ENCODE assay signal across 8 cellular contexts in the genomic region with DNA sequence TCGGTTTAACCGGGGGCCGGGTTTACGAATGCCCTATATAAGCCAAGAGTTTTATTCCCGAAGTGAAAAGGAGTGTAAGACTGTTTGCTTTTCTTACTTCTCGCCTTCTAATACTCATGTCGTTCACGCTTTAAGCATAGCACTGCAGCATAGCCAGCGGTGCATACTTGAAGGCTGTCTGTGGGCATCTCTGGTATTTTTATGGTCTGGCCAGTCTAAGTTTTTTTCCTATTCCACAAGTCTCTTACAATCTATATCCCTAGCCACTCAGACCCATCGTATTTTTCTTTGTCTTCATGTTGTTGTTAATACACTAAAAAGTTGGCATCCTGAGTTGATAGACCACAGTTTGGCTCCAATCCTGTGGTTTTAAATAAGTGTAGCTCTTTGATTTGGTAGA. TPM values are rescaled to one million over a fixed set of nuclear protein-coding genes. Genes with fewer than 3 reads are reported as not detected.
DNase-seq lines count a peak whose midpoint lies in the region; ATAC-seq, FAIRE-seq and TF ChIP-seq lines count a peak whose summit lies in the region.

No MANE protein-coding gene starts in this region.

- H3K4me2 ChIP-seq in trophoblast cell (ENCODE audit: low read length): peak overlapping the region; percentile 68

- H3K14ac ChIP-seq in trophoblast cell (ENCODE audit: low read length): no peak overlapping the region

- H3K4me1 ChIP-seq in A673 (ENCODE audit: insufficient read depth, low read length, poor library complexity, severe bottlenecking) (peaks cover 11% of the 10 kb centered on the region), trophoblast cell (ENCODE audit: control insufficient read depth in 1 of 2, insufficient read depth in 2 of 2, low read length in 2 of 2) (peaks cover 3 to 7% of the 10 kb centered on the region in 2 experiments)

- no peak overlapping the region for H4K8ac ChIP-seq in trophoblast cell (ENCODE audit: low read depth, low read length)

- POLR2A ChIA-PET in A673 (lab: Charles Lee; ENCODE audit: low non-redundant PET): no interaction called here

- H3K79me2 ChIP-seq in trophoblast cell (ENCODE audit: control insufficient read depth, insufficient read depth, low read length, poor library complexity): peaks cover 19% of the 10 kb centered on the region

- H3K27me3 Mint-ChIP-seq in T-helper 2 cell treated with Interferon-gamma antibody and Interleukin-4, amounts not matched to agents 5 μg/mL and 100 μg/mL, for 36 hours (ENCODE audit: low read depth): no peaks in the 10 kb centered on the region

- no peak overlapping the region for H3K23ac ChIP-seq in trophoblast cell (ENCODE audit: low read length)

- no peak for TF ChIP-seq POLR2A in GM12891 (IDR thresholded peaks at IDR 0.05; ENCODE audit: low read depth, low read length)

- peak overlapping the region; percentile 91 for H2AFZ ChIP-seq in trophoblast cell (ENCODE audit: insufficient read depth, low read length, poor library complexity)

- H3K4me3 ChIP-seq in A673 (ENCODE audit: low read depth, low read length, poor library complexity, severe bottlenecking) (peak overlapping the region; percentile 97), trophoblast cell (ENCODE audit: low read depth, low read length) (peak overlapping the region; percentile 99)

- H4K91ac ChIP-seq in trophoblast cell (ENCODE audit: low read depth, low read length): no peak overlapping the region

- H3K9me3 Mint-ChIP-seq in T-helper 2 cell treated with Interferon-gamma antibody and Interleukin-4, amounts not matched to agents 5 μg/mL and 100 μg/mL, for 36 hours: no peaks in the 10 kb centered on the region

- no TSS peak for BruUV-seq in A673 (replicated peaks; lab: Mats Ljungman, UMichigan)

- peak; percentile 55 for FAIRE-seq in GM12891 (lab: Jason Lieb, UNC)

- H3K4me3 Mint-ChIP-seq in T-helper 2 cell treated with Interferon-gamma antibody and Interleukin-4, amounts not matched to agents 5 μg/mL and 100 μg/mL, for 36 hours: peak overlapping the region; percentile 92

- H2AK5ac ChIP-seq in trophoblast cell (ENCODE audit: low read length): no peak overlapping the region

- H3K18ac ChIP-seq in trophoblast cell (ENCODE audit: low read length): no peak overlapping the region

- peak overlapping the region; percentile 98 for H3K4ac ChIP-seq in trophoblast cell (ENCODE audit: low read depth, low read length)

- peak overlapping the region; percentile 98 for H3K9ac ChIP-seq in trophoblast cell (ENCODE audit: low read length)

- H2BK5ac ChIP-seq in trophoblast cell (ENCODE audit: low read depth, low read length, poor library complexity): no peak overlapping the region

- intact Hi-C loops in A673 (cut with micrococcal nuclease; ENCODE audit: unreplicated experiment): loop anchor here (5.0 kb wide), 1 partner anchor 268 kb away; no protein-coding TSS in a partner anchor

- no peaks in the 10 kb centered on the region for H3K36me3 ChIP-seq in A673 (ENCODE audit: insufficient read depth, low read length, poor library complexity, severe bottlenecking)
- peaks cover 0 to 4% of the 10 kb centered on the region in 2 experiments for H3K36me3 ChIP-seq in trophoblast cell (ENCODE audit: control insufficient read depth in 1 of 2, insufficient read depth in 2 of 2, low read length in 2 of 2)

- no peak overlapping the region for H4K12ac ChIP-seq in trophoblast cell (ENCODE audit: low read depth, low read length)

- DNase-seq in A673 (ENCODE audit: low spot score): peak; percentile 29
- no peak for DNase-seq in GM12891 (ENCODE audit: insufficient read length, low spot score)
- DNase-seq in T-helper 2 cell treated with Interferon-gamma antibody and Interleukin-4, amounts not matched to agents 5 μg/mL and 100 μg/mL, for 36 hours (ENCODE audit: low spot score): no peak
- DNase-seq in fibroblast of peridontal ligament (ENCODE audit: extremely low read depth): peak; percentile 72
- peak; percentile 7 to 29 for DNase-seq in trophoblast cell
- DNase-seq in NCI-H2107 treated with DMSO at 0.1 percent for 48 hours (lab: John Stamatoyannopoulos, UW; ENCODE audit: unreplicated experiment): no peak
- no peak for DNase-seq in KG1 (lab: John Stamatoyannopoulos, UW)

- H2BK12ac ChIP-seq in trophoblast cell (ENCODE audit: low read length): no peak overlapping the region

- H3K9me3 ChIP-seq in A673 (ENCODE audit: low read depth, low read length, poor library complexity, severe bottlenecking) (no peaks in the 10 kb centered on the region), trophoblast cell (ENCODE audit: insufficient read depth, low read depth, low read length) (no peaks in the 10 kb centered on the region)

- CTCF ChIA-PET in A673 (lab: Charles Lee): no interaction called here

- ATAC-seq in GM18519 (IDR thresholded peaks at IDR 0.05; ENCODE audit: low FRiP score, unreplicated experiment): no peak

- H3K27me3 ChIP-seq in A673 (replicated peaks; ENCODE audit: insufficient read depth, low read depth, low read length, poor library complexity) (peaks cover 16% of the 10 kb centered on the region), trophoblast cell (ENCODE audit: insufficient read depth, low read length) (no peaks in the 10 kb centered on the region)

- peaks cover 15% of the 10 kb centered on the region for H3K79me1 ChIP-seq in trophoblast cell (ENCODE audit: low read length)

- H3K36me3 Mint-ChIP-seq in T-helper 2 cell treated with Interferon-gamma antibody and Interleukin-4, amounts not matched to agents 5 μg/mL and 100 μg/mL, for 36 hours (ENCODE audit: low read depth): peaks cover 31% of the 10 kb centered on the region

- peak overlapping the region; percentile 81 for H3K27ac Mint-ChIP-seq in T-helper 2 cell treated with Interferon-gamma antibody and Interleukin-4, amounts not matched to agents 5 μg/mL and 100 μg/mL, for 36 hours

- H3K27ac ChIP-seq in A673 (ENCODE audit: low read depth, low read length, poor library complexity, severe bottlenecking) (peak overlapping the region; percentile 92), trophoblast cell (ENCODE audit: low read depth, low read length) (no peak overlapping the region)

- WGBS in trophoblast cell (ENCODE audit: extremely low coverage, insufficient coverage, insufficient read length): no CpG with 5 or more reads among the region's 10 CpGs

- H2BK120ac ChIP-seq in trophoblast cell (ENCODE audit: insufficient read depth, low read length, poor library complexity): no peak overlapping the region

- peaks cover 42% of the 10 kb centered on the region for H3K4me1 Mint-ChIP-seq in T-helper 2 cell treated with Interferon-gamma antibody and Interleukin-4, amounts not matched to agents 5 μg/mL and 100 μg/mL, for 36 hours (ENCODE audit: low read depth)

- TF ChIP-seq CTCF in A673 (conservative IDR thresholded peaks at IDR 0.05; ENCODE audit: low read depth, low read length): no peak

TF ChIP-seq in GM12891, 5 proteins besides CTCF, POLR2A, EP300 and RAD21:
- TF ChIP-seq SPI1 (IDR thresholded peaks at IDR 0.05; ENCODE audit: low read depth, low read length) (no peak), PAX5 (IDR thresholded peaks at IDR 0.05; ENCODE audit: insufficient read depth, low read length, severe bottlenecking) (no peak), TAF1 (IDR thresholded peaks at IDR 0.05; ENCODE audit: low read depth, low read length) (no peak), POU2F2 (IDR thresholded peaks at IDR 0.05; ENCODE audit: low read depth, low read length) (no peak), POLR2AphosphoS5 (IDR thresholded peaks at IDR 0.05; ENCODE audit: low read depth, low read length) (no peak)

RNA-seq across cellular contexts. Expression of a gene that starts 1.3 kb away (rescaled TPM):
- total RNA-seq in A673 (2021): 52.7 and 53.0 TPM in 2 replicates
- polyA plus RNA-seq in GM12891 (2012; ENCODE audit: low read depth, missing spikeins): 31.6 TPM
- 18.9 and 19.8 TPM in 2 replicates for polyA plus RNA-seq in trophoblast cell (2013)

Comparison
In these comparisons a context has a peak if more than half of its experiments do, and no peak if none do; other contexts are left out.
1. DNase-seq: peak in A673 (single experiment), fibroblast of peridontal ligament (single experiment) and trophoblast cell (2 of 2); none in GM12891 (single experiment), T-helper 2 cell treated with Interferon-gamma antibody and Interleukin-4, amounts not matched to agents 5 μg/mL and 100 μg/mL, for 36 hours (single experiment), NCI-H2107 treated with DMSO at 0.1 percent for 48 hours (single experiment) and KG1 (single experiment).